In the genomic region with DNA sequence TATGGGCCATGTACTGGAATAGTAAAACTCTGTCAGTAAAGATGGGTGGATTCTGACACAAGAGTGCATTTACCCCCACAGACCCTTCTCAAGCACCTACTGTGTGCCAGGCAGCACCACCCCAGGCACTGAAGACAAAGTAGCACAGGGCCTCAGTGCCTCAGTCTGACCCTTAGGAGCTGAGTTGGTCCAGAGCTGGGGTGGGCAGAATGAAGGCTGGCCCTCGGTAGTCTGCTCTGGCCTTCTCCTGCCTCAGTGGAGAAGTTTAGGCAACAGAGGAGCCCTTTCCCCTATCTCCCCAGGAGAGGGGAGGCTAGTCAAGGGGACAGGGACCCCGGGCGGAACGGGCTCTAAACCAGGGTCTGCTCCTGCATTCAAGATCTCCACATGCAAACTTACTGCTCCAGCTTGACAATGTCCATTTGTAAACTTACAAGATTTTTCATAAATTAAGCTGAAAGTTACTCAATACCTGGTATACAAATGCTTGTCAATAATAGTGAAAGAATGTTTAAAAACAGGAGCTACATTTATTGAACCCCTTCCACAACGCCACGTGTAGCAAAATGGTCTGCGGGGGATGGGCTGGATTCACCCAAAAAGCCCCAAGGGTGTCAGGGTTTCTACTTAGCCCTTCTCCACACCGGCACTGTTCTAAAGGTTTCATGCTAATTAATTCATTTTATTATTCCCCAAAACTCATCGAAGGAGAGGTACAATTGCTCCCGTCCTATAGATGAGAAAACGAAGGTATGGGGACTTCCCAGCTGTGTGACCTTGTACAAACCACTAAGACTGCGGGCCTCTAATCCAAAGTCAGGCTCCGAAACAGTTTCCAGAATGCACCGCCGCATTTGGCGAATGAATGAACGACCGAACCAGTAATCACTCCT, we compare ENCODE assay signal across 1 cellular context.
A peak's percentile ranks its signal among the peaks of the same experiment; 100 is the strongest.
TF ChIP-seq lines count a peak whose summit lies in the region.

No MANE protein-coding gene starts in this region.

TF ChIP-seq in H1, 55 proteins besides CTCF, POLR2A, EP300 and RAD21:
- TF ChIP-seq MAX (IDR thresholded peaks at IDR 0.05), result peak; percentile 27; the same call in 1 of the 2 replicates
- no peak for TF ChIP-seq SUZ12 (IDR thresholded peaks at IDR 0.05; ENCODE audit: low read length)
- TF ChIP-seq SIN3A (conservative IDR thresholded peaks at IDR 0.05 in 1 of 2, IDR thresholded peaks at IDR 0.05 in 1 of 2; ENCODE audit: low read depth in 1 of 2, low read length in 2 of 2), result peak in 1 of 2 experiments; percentile 72; a peak in 1 of 4 replicates
TF ChIP-seq in H1: peak in this region for 2.
